Comparison of ENCODE assay signal across 8 cellular contexts in the genomic region with DNA sequence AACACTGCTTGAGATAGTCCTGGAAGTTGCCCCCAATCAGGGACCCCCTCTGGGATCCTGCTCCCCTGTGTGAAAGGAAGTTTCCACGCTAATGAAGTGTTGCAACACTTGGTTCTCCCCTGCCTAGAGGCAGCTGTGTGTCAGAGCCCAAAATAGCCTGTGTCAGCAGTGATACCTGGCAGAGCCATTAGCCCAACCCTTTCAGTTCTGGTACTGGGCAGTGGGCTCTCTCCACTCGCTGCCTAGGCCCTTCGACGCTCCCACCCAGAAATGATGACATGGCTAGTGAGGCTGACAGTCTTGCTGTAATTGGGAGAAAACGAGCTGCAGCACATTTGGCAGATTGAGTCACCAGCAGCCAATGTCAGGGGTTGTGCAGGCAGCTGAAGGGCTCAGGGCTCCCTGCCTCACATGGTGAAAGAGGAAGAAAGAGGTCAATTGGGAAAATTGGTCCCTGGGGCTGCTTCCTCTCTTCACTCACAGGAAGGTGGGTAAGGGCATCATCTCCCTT. TPM values are rescaled to one million over a fixed set of nuclear protein-coding genes. Genes with fewer than 3 reads are reported as not detected.
A peak's percentile ranks its signal among the peaks of the same experiment; 100 is the strongest.
DNase-seq lines count a peak whose midpoint lies in the region; ATAC-seq and TF ChIP-seq lines count a peak whose summit lies in the region.

No MANE protein-coding gene starts in this region.

- H3K27ac ChIP-seq in OCI-LY3 (ENCODE audit: low read length) (peak overlapping the region; percentile 65), ectodermal cell (ENCODE audit: insufficient read depth, low read depth, low read length, poor library complexity, severe bottlenecking) (peak overlapping the region; percentile 61), neural progenitor cell (no peak overlapping the region), A673 (ENCODE audit: low read depth, low read length, poor library complexity, severe bottlenecking) (no peak overlapping the region)

- no peaks in the 10 kb centered on the region for H3K9me3 Mint-ChIP-seq in neural progenitor cell

- H3K36me3 ChIP-seq in OCI-LY3 (replicated peaks; ENCODE audit: low read depth, low read length) (peaks cover 21% of the 10 kb centered on the region), ectodermal cell (ENCODE audit: control insufficient read depth, insufficient read depth, low read length) (peaks cover 13% of the 10 kb centered on the region), neural progenitor cell (no peaks in the 10 kb centered on the region), A673 (ENCODE audit: insufficient read depth, low read length, poor library complexity, severe bottlenecking) (peaks cover 21% of the 10 kb centered on the region)

- peaks cover 26% of the 10 kb centered on the region for H3K4me1 Mint-ChIP-seq in neural progenitor cell

- 86 to 87% methylated on average over 5 of the region's 5 CpGs for whole genome bisulfite sequencing in ectodermal cell, 2 experiments

- H3K27ac Mint-ChIP-seq in neural progenitor cell: no peak overlapping the region

- H3K4me3 Mint-ChIP-seq in neural progenitor cell: peak overlapping the region; percentile 100

- no peaks in the 10 kb centered on the region for H3K27me3 ChIP-seq in OCI-LY3 (ENCODE audit: low read depth, low read length)
- H3K27me3 ChIP-seq in ectodermal cell (ENCODE audit: control insufficient read depth, insufficient read depth, low read length, poor library complexity, severe bottlenecking): no peaks in the 10 kb centered on the region
- H3K27me3 ChIP-seq in neural progenitor cell: no peaks in the 10 kb centered on the region
- H3K27me3 ChIP-seq in A673 (replicated peaks; ENCODE audit: insufficient read depth, low read depth, low read length, poor library complexity): no peaks in the 10 kb centered on the region

- H3K79me2 ChIP-seq in OCI-LY3 (ENCODE audit: low read length) (peaks cover 29% of the 10 kb centered on the region), neural progenitor cell (ENCODE audit: low read depth) (peaks cover 20% of the 10 kb centered on the region)

- H3K9me3 ChIP-seq in OCI-LY3 (ENCODE audit: insufficient read depth, low read length) (no peaks in the 10 kb centered on the region), ectodermal cell (ENCODE audit: control insufficient read depth, low read length) (no peaks in the 10 kb centered on the region), neural progenitor cell (ENCODE audit: low read depth) (no peaks in the 10 kb centered on the region), A673 (ENCODE audit: low read depth, low read length, poor library complexity, severe bottlenecking) (no peaks in the 10 kb centered on the region)

- peaks cover 15% of the 10 kb centered on the region for H3K36me3 Mint-ChIP-seq in neural progenitor cell

- no TSS peak for BruUV-seq in A673 (replicated peaks; lab: Mats Ljungman, UMichigan)

- H3K4me2 ChIP-seq in OCI-LY3 (ENCODE audit: low read length) (peak overlapping the region; percentile 90), neural progenitor cell (peak overlapping the region; percentile 82)

- H3K9ac ChIP-seq in OCI-LY3 (ENCODE audit: low read length) (peak overlapping the region; percentile 82), neural progenitor cell (no peak overlapping the region)

- no peak for TF ChIP-seq CTCF in OCI-LY3 (IDR thresholded peaks at IDR 0.05; ENCODE audit: low read depth, low read length)
- TF ChIP-seq CTCF in neural progenitor cell (IDR thresholded peaks at IDR 0.05): no peak
- TF ChIP-seq CTCF in A673 (conservative IDR thresholded peaks at IDR 0.05; ENCODE audit: low read depth, low read length): no peak

- H2AFZ ChIP-seq in OCI-LY3 (ENCODE audit: low read depth, low read length) (no peak overlapping the region), neural progenitor cell (replicated peaks) (no peak overlapping the region)

- peaks cover 16% of the 10 kb centered on the region for H3F3A ChIP-seq in neural progenitor cell (ENCODE audit: low read depth)

- DNase-seq in EH (ENCODE audit: low read depth) (peak; percentile 39), neural progenitor cell (ENCODE audit: low spot score) (no peak), ecto neural progenitor cell (ENCODE audit: low spot score) (no peak), A673 (ENCODE audit: low spot score) (no peak), cerebellar cortex (ENCODE audit: low spot score) (no peak)

- H3K27me3 Mint-ChIP-seq in neural progenitor cell (ENCODE audit: insufficient read depth, low read depth): peaks cover 5% of the 10 kb centered on the region

- H3K4me3 ChIP-seq in OCI-LY3 (ENCODE audit: low read length) (peak overlapping the region; percentile 79), ectodermal cell (ENCODE audit: insufficient read depth, low read depth, low read length) (no peak overlapping the region), neural progenitor cell (peak overlapping the region; percentile 83), A673 (ENCODE audit: low read depth, low read length, poor library complexity, severe bottlenecking) (no peak overlapping the region)

- intact Hi-C loops in A673 (cut with micrococcal nuclease; ENCODE audit: unreplicated experiment): no loop called here

- no peak for ATAC-seq in GM18867 (IDR thresholded peaks at IDR 0.05; ENCODE audit: unreplicated experiment)

- H4K20me1 ChIP-seq in OCI-LY3 (ENCODE audit: insufficient read depth, low read length): peaks cover 12% of the 10 kb centered on the region
- H4K20me1 ChIP-seq in neural progenitor cell (ENCODE audit: low read depth): peaks cover 15% of the 10 kb centered on the region

- POLR2A ChIA-PET in A673 (lab: Charles Lee; ENCODE audit: low non-redundant PET): interaction anchor here (1.1 to 1.2 kb wide), 2 partner anchors 34 to 35 kb away, joined by 3 to 4 read pairs; no protein-coding TSS in a partner anchor

- peaks cover 34% of the 10 kb centered on the region for H3K4me1 ChIP-seq in OCI-LY3 (ENCODE audit: low read length)
- peaks cover 10% of the 10 kb centered on the region for H3K4me1 ChIP-seq in ectodermal cell (ENCODE audit: control insufficient read depth, insufficient read depth, low read length)
- H3K4me1 ChIP-seq in neural progenitor cell: peaks cover 10% of the 10 kb centered on the region
- peaks cover 19% of the 10 kb centered on the region for H3K4me1 ChIP-seq in A673 (ENCODE audit: insufficient read depth, low read length, poor library complexity, severe bottlenecking)

- CTCF ChIA-PET in A673 (lab: Charles Lee): interaction anchor here (0.7 kb wide), 2 partner anchors 20 to 23 kb away, joined by 3 to 4 read pairs; no protein-coding TSS in a partner anchor

RNA-seq across cellular contexts. Expression of a gene that starts 1.4 kb away (rescaled TPM):
- 77.1 TPM for polyA plus RNA-seq in ectodermal cell (2013, experiment 1 of 4)
- 93.5 TPM for polyA plus RNA-seq in ectodermal cell (2013, experiment 2 of 4)
- 67.9 TPM for polyA plus RNA-seq in ectodermal cell (2013, experiment 3 of 4)
- 74.0 TPM for polyA plus RNA-seq in ectodermal cell (2013, experiment 4 of 4)
- total RNA-seq in neural progenitor cell (ENCODE audit: low replicate concordance) (23.6 and 36.5 TPM in 2 replicates), A673 (2021) (78.8 and 82.0 TPM in 2 replicates)

RNA-seq across cellular contexts. Expression of a gene that starts 14.9 kb away (rescaled TPM):
- 25.9 TPM for polyA plus RNA-seq in ectodermal cell (2013, experiment 1 of 4)
- 27.9 TPM for polyA plus RNA-seq in ectodermal cell (2013, experiment 2 of 4)
- polyA plus RNA-seq in ectodermal cell (2013, experiment 3 of 4): 21.4 TPM
- 22.0 TPM for polyA plus RNA-seq in ectodermal cell (2013, experiment 4 of 4)
- 9.9 and 38.9 TPM in 2 replicates for total RNA-seq in neural progenitor cell (ENCODE audit: low replicate concordance)
- total RNA-seq in A673 (2021): 23.4 and 29.3 TPM in 2 replicates

RNA-seq across cellular contexts. Expression of a gene that starts 19.5 kb away (rescaled TPM):
- polyA plus RNA-seq in ectodermal cell (2013, experiment 1 of 4): 29.3 TPM
- 38.1 TPM for polyA plus RNA-seq in ectodermal cell (2013, experiment 2 of 4)
- polyA plus RNA-seq in ectodermal cell (2013, experiment 3 of 4): 31.6 TPM
- polyA plus RNA-seq in ectodermal cell (2013, experiment 4 of 4): 29.3 TPM
- total RNA-seq in neural progenitor cell (ENCODE audit: low replicate concordance) (24.5 and 40.4 TPM in 2 replicates), A673 (2021) (46.6 and 52.1 TPM in 2 replicates)

RNA-seq across cellular contexts. Expression of a gene that starts 25.2 kb away (rescaled TPM):
- 46.6 TPM for polyA plus RNA-seq in ectodermal cell (2013, experiment 1 of 4)
- 47.9 TPM for polyA plus RNA-seq in ectodermal cell (2013, experiment 2 of 4)
- polyA plus RNA-seq in ectodermal cell (2013, experiment 3 of 4): 37.6 TPM
- polyA plus RNA-seq in ectodermal cell (2013, experiment 4 of 4): 43.4 TPM
- total RNA-seq in neural progenitor cell (ENCODE audit: low replicate concordance) (30.2 and 32.9 TPM in 2 replicates), A673 (2021) (29.2 and 38.1 TPM in 2 replicates)

RNA-seq across cellular contexts. Expression of a gene that starts 26.0 kb away (rescaled TPM):
- polyA plus RNA-seq in ectodermal cell (2013, experiment 1 of 4): not detected
- not detected for polyA plus RNA-seq in ectodermal cell (2013, experiment 2 of 4)
- polyA plus RNA-seq in ectodermal cell (2013, experiment 3 of 4): not detected
- polyA plus RNA-seq in ectodermal cell (2013, experiment 4 of 4): not detected
- total RNA-seq in neural progenitor cell (ENCODE audit: low replicate concordance): not detected in 2 replicates
- total RNA-seq in A673 (2021): 0.77 TPM in 1 of 2 replicates, not detected in the other

Comparison
In these comparisons a context has a peak if more than half of its experiments do, and no peak if none do; other contexts are left out.
1. H3K27ac ChIP-seq: peak in OCI-LY3 (single experiment) and ectodermal cell (single experiment); none in neural progenitor cell (single experiment) and A673 (single experiment).
2. H3K4me3 ChIP-seq: peak in OCI-LY3 (single experiment) and neural progenitor cell (single experiment); none in ectodermal cell (single experiment) and A673 (single experiment).